In the genomic region with DNA sequence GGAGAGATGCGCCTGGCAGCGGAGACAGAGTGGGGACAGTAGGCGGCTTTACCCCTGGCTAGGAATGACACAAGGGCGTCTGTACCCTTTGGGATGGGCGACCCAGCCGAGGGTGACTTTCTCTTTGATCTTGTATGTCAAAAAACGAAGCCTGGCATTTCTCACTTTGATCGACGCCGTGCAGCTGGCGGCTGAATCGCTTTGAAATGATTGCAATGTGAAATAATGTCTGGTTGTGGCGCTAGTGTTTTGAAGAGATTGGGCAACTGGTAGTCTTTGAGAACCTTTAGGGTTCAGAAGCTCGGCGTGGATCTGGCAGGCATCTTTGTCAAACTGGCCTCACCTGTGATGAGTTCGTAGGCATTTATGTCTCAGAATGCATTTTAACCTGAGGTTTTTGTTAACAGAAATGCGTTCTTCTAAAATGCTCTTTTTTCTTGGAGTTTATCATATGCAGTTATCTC, we compare ENCODE assay signal across 9 cellular contexts.
DNase-seq lines count a peak whose midpoint lies in the region; ATAC-seq and FAIRE-seq lines count a peak whose summit lies in the region.
"Had no signal": no experiment of that assay in that cellular context is flagged by ENCODE, and none has a peak within 500 bp of the region (broad histone marks: within the 10 kb centered on the region; RNA-seq: fewer than 3 reads in every experiment).

No MANE protein-coding gene starts in this region.

- peak overlapping the region; percentile 78 to 99 (median 91) for H3K4me3 ChIP-seq in BLaER1 treated with 17β-estradiol and CSF1 and Interleukin-3, amounts not matched to agents 10 nM and 100 nM
- H3K4me3 ChIP-seq in subcutaneous abdominal adipose tissue (ENCODE audit: low read depth in 1 of 5, low read length in 5 of 5) = peak overlapping the region; percentile 84 to 90 (median 87)

- peak overlapping the region; percentile 89 to 98 (median 96) for H3K27ac ChIP-seq in BLaER1 treated with 17β-estradiol and CSF1 and Interleukin-3, amounts not matched to agents 10 nM and 100 nM
- peak overlapping the region; percentile 88 for H3K27ac ChIP-seq in subcutaneous abdominal adipose tissue (ENCODE audit: low read depth, low read length)

- H4K20me1 ChIP-seq in BLaER1 treated with 17β-estradiol and CSF1 and Interleukin-3, amounts not matched to agents 10 nM and 100 nM = peaks cover 8 to 50% (median 27%) of the 10 kb centered on the region in 11 experiments; a peak in 16 of 22 replicates

- ATAC-seq in GM18870 (IDR thresholded peaks at IDR 0.05; ENCODE audit: unreplicated experiment) (peak; percentile 24), memory B cell (ENCODE audit: low read depth) (peak; percentile 4), HG02623 (IDR thresholded peaks at IDR 0.05; ENCODE audit: unreplicated experiment) (no peak)

- peaks cover 1 to 32% (median 23%) of the 10 kb centered on the region in 11 experiments; a peak in 21 of 22 replicates for H3K36me3 ChIP-seq in BLaER1 treated with 17β-estradiol and CSF1 and Interleukin-3, amounts not matched to agents 10 nM and 100 nM
- H3K36me3 ChIP-seq in subcutaneous abdominal adipose tissue (ENCODE audit: control insufficient read depth in 5 of 5, insufficient read depth in 5 of 5, low read length in 5 of 5) = no peaks in the 10 kb centered on the region

- peak; percentile 31 for DNase-seq in HTR-8/SVneo (ENCODE audit: insufficient read length, low spot score)
- peak; percentile 11 to 54 (median 38) for DNase-seq in T-helper 1 cell
- peak in 1 of 2 donors; percentile 25 for DNase-seq in memory B cell (ENCODE audit: low spot score in 2 of 2)

- peaks cover 0 to 26% (median 18%) of the 10 kb centered on the region in 11 experiments; a peak in 19 of 22 replicates for H3K9me3 ChIP-seq in BLaER1 treated with 17β-estradiol and CSF1 and Interleukin-3, amounts not matched to agents 10 nM and 100 nM (replicated peaks in 1 of 11)
- no peaks in the 10 kb centered on the region for H3K9me3 ChIP-seq in subcutaneous abdominal adipose tissue (ENCODE audit: control insufficient read depth in 5 of 5, low read length in 5 of 5)

- peaks cover 51% of the 10 kb centered on the region for H3K4me1 Mint-ChIP-seq in dendritic cell treated with granulocyte-macrophage colony-stimulating factor and Interleukin-4, amounts not matched to agents 40 ng/mL and 50 ng/mL, for 4 days (ENCODE audit: low read depth)
- peaks cover 15% of the 10 kb centered on the region for H3K4me1 Mint-ChIP-seq in memory B cell

- no peaks in the 10 kb centered on the region for H3K9me3 Mint-ChIP-seq in dendritic cell treated with granulocyte-macrophage colony-stimulating factor and Interleukin-4, amounts not matched to agents 40 ng/mL and 50 ng/mL, for 4 days
- H3K9me3 Mint-ChIP-seq in memory B cell = peaks cover 1% of the 10 kb centered on the region

- peaks cover 38 to 50% (median 42%) of the 10 kb centered on the region in 10 experiments for H3K4me1 ChIP-seq in BLaER1 treated with 17β-estradiol and CSF1 and Interleukin-3, amounts not matched to agents 10 nM and 100 nM
- H3K4me1 ChIP-seq in subcutaneous abdominal adipose tissue (ENCODE audit: control insufficient read depth in 5 of 5, insufficient read depth in 5 of 5, low read length in 5 of 5) = peaks cover 0 to 29% (median 26%) of the 10 kb centered on the region in 5 donors

- peak overlapping the region; percentile 89 to 97 (median 93) for H3K9ac ChIP-seq in BLaER1 treated with 17β-estradiol and CSF1 and Interleukin-3, amounts not matched to agents 10 nM and 100 nM
- peak overlapping the region; percentile 26 to 86 (median 69) for H3K9ac ChIP-seq in subcutaneous abdominal adipose tissue (ENCODE audit: low read length in 5 of 5)

- H3K36me3 Mint-ChIP-seq in dendritic cell treated with granulocyte-macrophage colony-stimulating factor and Interleukin-4, amounts not matched to agents 40 ng/mL and 50 ng/mL, for 4 days (ENCODE audit: low read depth) = peaks cover 16% of the 10 kb centered on the region
- H3K36me3 Mint-ChIP-seq in memory B cell = peaks cover 2% of the 10 kb centered on the region

- H3K27me3 ChIP-seq in BLaER1 treated with 17β-estradiol and CSF1 and Interleukin-3, amounts not matched to agents 10 nM and 100 nM = no peaks in the 10 kb centered on the region
- H3K27me3 ChIP-seq in subcutaneous abdominal adipose tissue (ENCODE audit: control insufficient read depth in 5 of 5, insufficient read depth in 4 of 5, low read length in 5 of 5) = no peaks in the 10 kb centered on the region

- peak overlapping the region; percentile 67 to 93 (median 87) for H3K4me2 ChIP-seq in BLaER1 treated with 17β-estradiol and CSF1 and Interleukin-3, amounts not matched to agents 10 nM and 100 nM

- no peaks in the 10 kb centered on the region for H3K27me3 Mint-ChIP-seq in dendritic cell treated with granulocyte-macrophage colony-stimulating factor and Interleukin-4, amounts not matched to agents 40 ng/mL and 50 ng/mL, for 4 days
- no peaks in the 10 kb centered on the region for H3K27me3 Mint-ChIP-seq in memory B cell

- peak overlapping the region; percentile 98 for H3K27ac Mint-ChIP-seq in dendritic cell treated with granulocyte-macrophage colony-stimulating factor and Interleukin-4, amounts not matched to agents 40 ng/mL and 50 ng/mL, for 4 days
- peak overlapping the region; percentile 86 for H3K27ac Mint-ChIP-seq in memory B cell

- peak overlapping the region; percentile 95 for H3K4me3 Mint-ChIP-seq in dendritic cell treated with granulocyte-macrophage colony-stimulating factor and Interleukin-4, amounts not matched to agents 40 ng/mL and 50 ng/mL, for 4 days
- peak overlapping the region; percentile 98 for H3K4me3 Mint-ChIP-seq in memory B cell

- no peak for FAIRE-seq in HTR-8/SVneo (lab: Jason Lieb, UNC)
- FAIRE-seq: TTC549 had no signal

- intact Hi-C loops in dendritic cell treated with granulocyte-macrophage colony-stimulating factor and Interleukin-4, amounts not matched to agents 40 ng/mL and 50 ng/mL, for 4 days (cut with micrococcal nuclease) = loop anchor here (1.0 to 5.0 kb wide), 4 partner anchors 42 to 262 kb away; a partner anchor contains a TSS
